In the genomic region with DNA sequence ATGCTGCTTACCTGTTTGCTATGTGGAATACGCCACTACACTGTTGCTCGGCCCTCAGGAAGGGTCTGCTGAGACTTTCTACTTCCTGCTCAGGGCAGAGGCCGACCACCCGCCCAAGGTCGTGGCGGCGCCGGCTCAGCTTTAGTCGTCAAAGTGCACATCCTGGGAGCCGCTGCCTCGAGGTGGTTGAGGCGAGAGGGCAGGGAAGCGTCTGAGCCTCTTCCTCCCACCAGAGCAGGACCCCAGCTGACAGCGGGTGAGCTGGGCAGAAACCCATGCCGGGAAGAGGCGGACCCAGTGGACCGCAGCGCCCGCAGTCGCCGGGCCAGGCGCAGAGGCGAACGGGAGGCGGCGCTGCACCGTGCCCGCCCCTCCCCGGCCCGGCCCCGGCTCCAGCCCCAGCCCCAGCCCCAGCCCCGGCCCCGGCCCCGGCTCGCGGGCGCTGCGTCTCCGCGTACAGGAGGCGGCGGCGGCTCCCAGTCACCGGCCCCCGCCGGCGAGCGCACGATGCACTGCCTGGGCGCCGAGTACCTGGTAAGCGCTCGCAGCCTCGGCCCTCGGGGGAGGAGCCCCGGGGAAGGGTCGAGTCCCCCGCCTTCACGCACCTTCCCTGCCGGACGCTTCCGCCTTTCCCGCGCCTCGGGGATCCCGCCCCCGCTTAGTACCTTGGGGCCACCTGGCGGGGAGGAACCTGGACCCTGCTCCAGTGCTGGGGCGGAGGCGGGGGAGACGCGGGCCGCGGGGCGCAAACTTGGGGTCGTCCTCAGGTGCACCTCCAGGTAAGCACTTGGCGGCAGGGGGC, we compare ENCODE assay signal across 8 cellular contexts. TPM values are rescaled to one million over a fixed set of nuclear protein-coding genes. Genes with fewer than 3 reads are reported as not detected.
A peak's percentile ranks its signal among the peaks of the same experiment; 100 is the strongest.
DNase-seq lines count a peak whose midpoint lies in the region; ATAC-seq and TF ChIP-seq lines count a peak whose summit lies in the region.

A gene with protein sequence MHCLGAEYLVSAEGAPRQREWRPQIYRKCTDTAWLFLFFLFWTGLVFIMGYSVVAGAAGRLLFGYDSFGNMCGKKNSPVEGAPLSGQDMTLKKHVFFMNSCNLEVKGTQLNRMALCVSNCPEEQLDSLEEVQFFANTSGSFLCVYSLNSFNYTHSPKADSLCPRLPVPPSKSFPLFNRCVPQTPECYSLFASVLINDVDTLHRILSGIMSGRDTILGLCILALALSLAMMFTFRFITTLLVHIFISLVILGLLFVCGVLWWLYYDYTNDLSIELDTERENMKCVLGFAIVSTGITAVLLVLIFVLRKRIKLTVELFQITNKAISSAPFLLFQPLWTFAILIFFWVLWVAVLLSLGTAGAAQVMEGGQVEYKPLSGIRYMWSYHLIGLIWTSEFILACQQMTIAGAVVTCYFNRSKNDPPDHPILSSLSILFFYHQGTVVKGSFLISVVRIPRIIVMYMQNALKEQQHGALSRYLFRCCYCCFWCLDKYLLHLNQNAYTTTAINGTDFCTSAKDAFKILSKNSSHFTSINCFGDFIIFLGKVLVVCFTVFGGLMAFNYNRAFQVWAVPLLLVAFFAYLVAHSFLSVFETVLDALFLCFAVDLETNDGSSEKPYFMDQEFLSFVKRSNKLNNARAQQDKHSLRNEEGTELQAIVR (plus strand): TSS at position 413 of the 802 bp plus-strand sequence. CDS start 95 bp downstream, at position 508.

- H3K9me3 ChIP-seq in osteoblast (ENCODE audit: low read depth, low read length): no peaks in the 10 kb centered on the region

- H3K27ac Mint-ChIP-seq in activated T-helper 1 cell treated with anti-CD3 and anti-CD28 coated beads, Interleukin-12 subunit alpha, Interleukin-12 subunit beta, Interleukin-2, Interleukin-4 antibody, amounts not matched to agents 30 ng/mL and 10 ng/mL and 1 ng/mL, durations not matched to agents 14 hours and 24 hours and 36 hours: no peak within 1 kb of the TSS

- no peak for TF ChIP-seq POLR2A in NB4 (IDR thresholded peaks at IDR 0.05; ENCODE audit: extremely low read depth, insufficient read length)

- intact Hi-C loops in activated T-helper 1 cell treated with anti-CD3 and anti-CD28 coated beads, Interleukin-12 subunit alpha, Interleukin-12 subunit beta, Interleukin-2, Interleukin-4 antibody, amounts not matched to agents 30 ng/mL and 10 ng/mL and 1 ng/mL, durations not matched to agents 14 hours and 24 hours and 36 hours (cut with micrococcal nuclease): no loop called here
- intact Hi-C loops in head of caudate nucleus (cut with DNase I): no loop called here

- H4K20me1 ChIP-seq in osteoblast (ENCODE audit: insufficient read depth, low read length): no peaks in the 10 kb centered on the region

- no peaks in the 10 kb centered on the region for H3K79me2 ChIP-seq in osteoblast (ENCODE audit: insufficient read depth, low read length)

- peak within 1 kb of the TSS; percentile 91 for H3K4me2 ChIP-seq in osteoblast (ENCODE audit: insufficient read depth, low read length)

- DNase-seq in NCI-H82 (lab: John Stamatoyannopoulos, UW): peak; percentile 68
- DNase-seq in NCI-H82 treated with DMSO at 0.1 percent for 48 hours (lab: John Stamatoyannopoulos, UW; ENCODE audit: unreplicated experiment): no peak
- peak; percentile 69 for DNase-seq in NB4 (ENCODE audit: low read depth)
- DNase-seq in activated T-helper 1 cell treated with anti-CD3 and anti-CD28 coated beads, Interleukin-12 subunit alpha, Interleukin-12 subunit beta, Interleukin-2, Interleukin-4 antibody, amounts not matched to agents 30 ng/mL and 10 ng/mL and 1 ng/mL, durations not matched to agents 14 hours and 24 hours and 36 hours (ENCODE audit: low spot score): no peak
- peak in 35 of 42 donors; percentile 18 to 72 (median 49) for DNase-seq in head of caudate nucleus
- DNase-seq in osteoblast (ENCODE audit: insufficient read length, low spot score, missing footprints): peak; percentile 90

- peak within 1 kb of the TSS; percentile 41 for H3K4me3 Mint-ChIP-seq in activated T-helper 1 cell treated with anti-CD3 and anti-CD28 coated beads, Interleukin-12 subunit alpha, Interleukin-12 subunit beta, Interleukin-2, Interleukin-4 antibody, amounts not matched to agents 30 ng/mL and 10 ng/mL and 1 ng/mL, durations not matched to agents 14 hours and 24 hours and 36 hours

- no peak for TF ChIP-seq CTCF in NB4 (IDR thresholded peaks at IDR 0.05; ENCODE audit: low read depth, low read length)
- TF ChIP-seq CTCF in osteoblast (IDR thresholded peaks at IDR 0.05; ENCODE audit: extremely low read depth, low read depth, low read length): no peak

- H2AFZ ChIP-seq in osteoblast (ENCODE audit: low read length): peak within 1 kb of the TSS; percentile 89

- no peaks in the 10 kb centered on the region for H3K36me3 ChIP-seq in osteoblast (ENCODE audit: insufficient read depth, low read length)

- no peaks in the 10 kb centered on the region for H3K4me1 Mint-ChIP-seq in activated T-helper 1 cell treated with anti-CD3 and anti-CD28 coated beads, Interleukin-12 subunit alpha, Interleukin-12 subunit beta, Interleukin-2, Interleukin-4 antibody, amounts not matched to agents 30 ng/mL and 10 ng/mL and 1 ng/mL, durations not matched to agents 14 hours and 24 hours and 36 hours (ENCODE audit: low read depth)

- no peaks in the 10 kb centered on the region for H3K36me3 Mint-ChIP-seq in activated T-helper 1 cell treated with anti-CD3 and anti-CD28 coated beads, Interleukin-12 subunit alpha, Interleukin-12 subunit beta, Interleukin-2, Interleukin-4 antibody, amounts not matched to agents 30 ng/mL and 10 ng/mL and 1 ng/mL, durations not matched to agents 14 hours and 24 hours and 36 hours (ENCODE audit: low read depth)

- H3K4me1 ChIP-seq in osteoblast (ENCODE audit: insufficient read depth, low read length): peaks cover 4% of the 10 kb centered on the region

- ATAC-seq in HG03139 (IDR thresholded peaks at IDR 0.05; ENCODE audit: unreplicated experiment): no peak
- no peak for ATAC-seq in HG03039 (IDR thresholded peaks at IDR 0.05; ENCODE audit: unreplicated experiment)

- peak within 1 kb of the TSS; percentile 21 for H3K4me3 ChIP-seq in NB4 (ENCODE audit: low read depth, low read length)
- H3K4me3 ChIP-seq in osteoblast (ENCODE audit: insufficient read depth, low read length): peak within 1 kb of the TSS; percentile 73

- H3K27me3 Mint-ChIP-seq in activated T-helper 1 cell treated with anti-CD3 and anti-CD28 coated beads, Interleukin-12 subunit alpha, Interleukin-12 subunit beta, Interleukin-2, Interleukin-4 antibody, amounts not matched to agents 30 ng/mL and 10 ng/mL and 1 ng/mL, durations not matched to agents 14 hours and 24 hours and 36 hours (ENCODE audit: insufficient read depth): peaks cover 55% of the 10 kb centered on the region

- peaks cover 73% of the 10 kb centered on the region for H3K27me3 ChIP-seq in osteoblast (ENCODE audit: insufficient read depth, low read length)

- no peak within 1 kb of the TSS for H3K27ac ChIP-seq in osteoblast (ENCODE audit: low read depth, low read length)

- H3K9me3 Mint-ChIP-seq in activated T-helper 1 cell treated with anti-CD3 and anti-CD28 coated beads, Interleukin-12 subunit alpha, Interleukin-12 subunit beta, Interleukin-2, Interleukin-4 antibody, amounts not matched to agents 30 ng/mL and 10 ng/mL and 1 ng/mL, durations not matched to agents 14 hours and 24 hours and 36 hours: no peaks in the 10 kb centered on the region

RNA-seq across cellular contexts. Expression of the gene that starts here (rescaled TPM):
- total RNA-seq in activated T-helper 1 cell treated with anti-CD3 and anti-CD28 coated beads, Interleukin-12 subunit alpha, Interleukin-12 subunit beta, Interleukin-2, Interleukin-4 antibody, amounts not matched to agents 30 ng/mL and 10 ng/mL and 1 ng/mL, durations not matched to agents 14 hours and 24 hours and 36 hours: not detected in 2 replicates
- total RNA-seq in osteoblast: 2.9 and 7.1 TPM in 2 replicates

Comparison
In these comparisons a context has a peak if more than half of its experiments do, and no peak if none do; other contexts are left out.
1. DNase-seq: peak in NCI-H82 (single experiment), NB4 (single experiment), head of caudate nucleus (35 of 42) and osteoblast (single experiment); none in NCI-H82 treated with DMSO at 0.1 percent for 48 hours (single experiment) and activated T-helper 1 cell treated with anti-CD3 and anti-CD28 coated beads, Interleukin-12 subunit alpha, Interleukin-12 subunit beta, Interleukin-2, Interleukin-4 antibody, amounts not matched to agents 30 ng/mL and 10 ng/mL and 1 ng/mL, durations not matched to agents 14 hours and 24 hours and 36 hours (single experiment).